9 cellular contexts compared by ENCODE assay signal in the genomic region with DNA sequence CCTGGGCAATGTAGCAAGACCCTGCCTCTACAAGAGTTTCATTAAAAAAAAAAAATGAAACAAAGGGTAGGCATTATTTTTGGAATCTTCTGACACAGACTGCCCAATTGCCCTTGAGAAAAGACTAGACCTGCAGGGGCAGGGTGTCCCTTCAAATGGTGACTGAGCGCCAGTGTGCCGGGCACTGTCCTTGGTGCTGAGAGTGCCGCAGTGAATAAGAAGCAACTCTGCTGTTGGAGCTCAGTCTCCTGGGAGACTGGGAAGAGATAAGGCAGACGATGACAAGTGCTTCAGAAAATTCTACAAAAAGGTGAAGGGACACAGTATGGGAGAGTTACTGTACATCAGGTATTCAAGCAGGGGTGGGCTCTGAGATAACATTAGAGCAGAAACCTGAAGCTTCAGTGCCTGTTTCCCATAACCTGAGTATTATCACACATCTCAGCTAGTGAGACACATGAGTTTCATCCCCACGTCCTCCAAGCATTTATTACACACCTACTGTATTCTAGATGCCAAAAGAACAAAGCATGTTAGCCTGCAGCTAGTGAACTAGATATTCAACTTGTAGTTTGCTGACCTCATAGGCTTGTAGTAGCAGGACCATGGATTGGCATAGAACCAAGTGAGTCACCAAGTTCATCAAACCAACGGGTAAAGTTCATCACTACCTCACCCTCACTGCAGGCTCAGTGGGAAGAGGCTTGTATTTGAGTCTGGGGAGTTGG. TPM values are rescaled to one million over a fixed set of nuclear protein-coding genes. Genes with fewer than 3 reads are reported as not detected.
DNase-seq lines count a peak whose midpoint lies in the region; ATAC-seq, FAIRE-seq and TF ChIP-seq lines count a peak whose summit lies in the region.
"Had no signal": no experiment of that assay in that cellular context is flagged by ENCODE, and none has a peak within 500 bp of the region (broad histone marks: within the 10 kb centered on the region; RNA-seq: fewer than 3 reads in every experiment).

No MANE protein-coding gene starts in this region.

- no peak overlapping the region for H3K4me3 ChIP-seq in NB4 (ENCODE audit: low read depth, low read length)
- H3K4me3 ChIP-seq in mammary epithelial cell (replicated peaks in 1 of 3; ENCODE audit: insufficient read depth in 1 of 3, low read depth in 2 of 3, low read length in 3 of 3), result no peak overlapping the region

- no peaks in the 10 kb centered on the region for H3K9me3 ChIP-seq in mammary epithelial cell (replicated peaks; ENCODE audit: insufficient read depth, low read length)

- no peak overlapping the region for H2AFZ ChIP-seq in mammary epithelial cell (ENCODE audit: low read depth, low read length)

- FAIRE-seq in GM12892 (lab: Jason Lieb, UNC), result no peak

- TF ChIP-seq POLR2A in NB4 (IDR thresholded peaks at IDR 0.05; ENCODE audit: extremely low read depth, insufficient read length) (no peak), GM12892 (IDR thresholded peaks at IDR 0.05; ENCODE audit: low read depth, low read length) (no peak)

- CTCF ChIA-PET in mammary epithelial cell (lab: Charles Lee; ENCODE audit: low non-redundant PET), result interaction anchor here (0.5 kb wide), 1 partner anchor 43 kb away, joined by 3 read pairs; no protein-coding TSS in a partner anchor

- H3K9ac ChIP-seq in mammary epithelial cell (ENCODE audit: insufficient read depth, low read length), result no peak overlapping the region

- no peak for TF ChIP-seq CTCF in GM20000 (IDR thresholded peaks at IDR 0.05; ENCODE audit: extremely low read depth, missing control alignments)
- no peak for TF ChIP-seq CTCF in NB4 (IDR thresholded peaks at IDR 0.05; ENCODE audit: low read depth, low read length)
- no peak for TF ChIP-seq CTCF in mammary epithelial cell (conservative IDR thresholded peaks at IDR 0.05 in 1 of 2, IDR thresholded peaks at IDR 0.05 in 1 of 2; ENCODE audit: extremely low read depth in 1 of 2, insufficient read depth in 1 of 2, low read depth in 1 of 2, low read length in 2 of 2)

- BruUV-seq in mammary epithelial cell (replicated peaks; lab: Mats Ljungman, UMichigan), result no TSS peak

- H3K4me2 ChIP-seq in mammary epithelial cell (ENCODE audit: insufficient read depth, low read depth, low read length), result no peak overlapping the region

- no peaks in the 10 kb centered on the region for H3K36me3 ChIP-seq in mammary epithelial cell (ENCODE audit: insufficient read depth, low read length)

- ATAC-seq in HG03097 (IDR thresholded peaks at IDR 0.05; ENCODE audit: low FRiP score, unreplicated experiment) (no peak), HG02571 (IDR thresholded peaks at IDR 0.05; ENCODE audit: unreplicated experiment) (no peak)

- H4K20me1 ChIP-seq in mammary epithelial cell (ENCODE audit: insufficient read depth, low read length), result no peaks in the 10 kb centered on the region

- intact Hi-C loops in mammary epithelial cell (cut with micrococcal nuclease), result no loop called here

- no peaks in the 10 kb centered on the region for H3K79me2 ChIP-seq in mammary epithelial cell (ENCODE audit: insufficient read depth, low read length)

- whole genome bisulfite sequencing in mammary epithelial cell (ENCODE audit: low coverage, missing lambda C conversion rate), result 0% methylated on average over 5 of the region's 6 CpGs

- no peaks in the 10 kb centered on the region for H3K27me3 ChIP-seq in mammary epithelial cell (ENCODE audit: insufficient read depth, low read length)

- in situ Hi-C loops in mammary epithelial cell (cut with MboI; ENCODE audit: low sequenced_read_pairs in 2 of 2), result no loop called here

- dilution Hi-C loops in mammary epithelial cell (cut with HindIII; ENCODE audit: low sequenced_read_pairs), result no loop called here

- H3K4me1 ChIP-seq in mammary epithelial cell (ENCODE audit: insufficient read depth, low read length), result peaks cover 14% of the 10 kb centered on the region

- DNase-seq in GM20000 (ENCODE audit: low spot score) (peak; percentile 42), NB4 (ENCODE audit: low read depth) (peak; percentile 62), mammary epithelial cell (peak; percentile 91), mucosa of gallbladder (ENCODE audit: low spot score) (peak; percentile 42), GM12892 (ENCODE audit: insufficient read length) (no peak), KG1 (lab: John Stamatoyannopoulos, UW) (no peak)
- DNase-seq: GOT3 had no signal

- no peak overlapping the region for H3K27ac ChIP-seq in mammary epithelial cell (ENCODE audit: insufficient read depth, low read depth, low read length)

RNA-seq across cellular contexts. Expression of a gene that starts 18.4 kb away (rescaled TPM):
- total RNA-seq in mammary epithelial cell, result 1,000 to 10,000 TPM in 1 of 2 donors, 100 to 1,000 TPM in 1; 376 to 1,022 TPM
- 1,104 TPM for polyA plus RNA-seq in mammary epithelial cell
- polyA minus RNA-seq in mammary epithelial cell, result 741 TPM
- 732 TPM for total RNA-seq in mucosa of gallbladder
- polyA plus RNA-seq in GM12892 (2012; ENCODE audit: missing spikeins), result 7,014 TPM

Comparison
In these comparisons a context has a peak if more than half of its experiments do, and no peak if none do; other contexts are left out.
1. DNase-seq: peak in GM20000 (single experiment), NB4 (single experiment), mammary epithelial cell (single experiment) and mucosa of gallbladder (single experiment); none in GM12892 (single experiment) and KG1 (single experiment).